8 cellular contexts compared by ENCODE assay signal in the genomic region with DNA sequence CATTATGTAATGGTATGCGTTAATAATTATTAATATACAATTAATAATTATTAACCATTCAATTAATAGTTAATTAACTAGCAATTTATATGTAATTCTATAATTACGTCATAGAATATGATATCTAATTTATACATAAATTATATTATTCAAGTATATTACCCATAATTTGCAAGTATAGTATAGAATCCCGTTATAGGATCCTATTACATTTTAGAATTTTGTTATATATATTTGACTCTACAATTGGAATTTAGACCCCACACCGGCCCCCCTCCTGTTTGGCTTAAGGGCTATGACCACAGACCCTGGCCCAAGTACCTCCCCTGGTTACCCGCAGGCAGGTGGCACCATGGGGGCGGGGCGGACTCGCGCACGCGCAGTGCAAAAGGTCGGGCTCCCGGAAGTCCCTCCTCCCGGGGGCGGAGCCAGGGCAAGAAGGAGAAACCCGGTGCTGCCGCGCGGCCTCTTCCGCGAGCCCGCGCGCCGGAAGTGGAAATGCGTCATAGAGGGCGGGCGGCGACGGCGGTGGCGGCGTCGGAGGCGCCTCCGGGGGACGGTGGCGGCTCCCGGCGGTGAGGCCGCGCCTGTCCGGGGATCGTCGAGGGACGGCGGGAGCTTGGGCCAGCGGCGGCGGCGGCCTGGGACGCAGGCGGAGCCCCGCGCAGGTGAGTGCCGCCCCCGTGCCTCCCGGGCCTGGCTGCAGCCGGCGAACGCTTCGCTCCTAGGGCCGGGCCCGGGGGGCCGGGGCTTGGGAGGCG. TPM values are rescaled to one million over a fixed set of nuclear protein-coding genes. Genes with fewer than 3 reads are reported as not detected.
DNase-seq lines count a peak whose midpoint lies in the region; ATAC-seq and TF ChIP-seq lines count a peak whose summit lies in the region.

A gene with protein sequence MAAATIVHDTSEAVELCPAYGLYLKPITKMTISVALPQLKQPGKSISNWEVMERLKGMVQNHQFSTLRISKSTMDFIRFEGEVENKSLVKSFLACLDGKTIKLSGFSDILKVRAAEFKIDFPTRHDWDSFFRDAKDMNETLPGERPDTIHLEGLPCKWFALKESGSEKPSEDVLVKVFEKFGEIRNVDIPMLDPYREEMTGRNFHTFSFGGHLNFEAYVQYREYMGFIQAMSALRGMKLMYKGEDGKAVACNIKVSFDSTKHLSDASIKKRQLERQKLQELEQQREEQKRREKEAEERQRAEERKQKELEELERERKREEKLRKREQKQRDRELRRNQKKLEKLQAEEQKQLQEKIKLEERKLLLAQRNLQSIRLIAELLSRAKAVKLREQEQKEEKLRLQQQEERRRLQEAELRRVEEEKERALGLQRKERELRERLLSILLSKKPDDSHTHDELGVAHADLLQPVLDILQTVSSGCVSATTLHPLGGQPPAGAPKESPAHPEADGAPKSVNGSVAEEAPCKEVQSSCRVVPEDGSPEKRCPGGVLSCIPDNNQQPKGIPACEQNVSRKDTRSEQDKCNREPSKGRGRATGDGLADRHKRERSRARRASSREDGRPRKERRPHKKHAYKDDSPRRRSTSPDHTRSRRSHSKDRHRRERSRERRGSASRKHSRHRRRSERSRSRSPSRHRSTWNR (plus strand): TSS at position 503 of the 761 bp plus-strand sequence. CDS start 1,859 bp downstream, outside the sequence.

- CTCF ChIA-PET in RWPE1 (lab: Yijun Ruan, JAX) = no interaction called here

- peaks cover 45% of the 10 kb centered on the region for H3K36me3 Mint-ChIP-seq in activated T-helper 17 cell treated with anti-CD3 and anti-CD28 coated beads, Interleukin-2, amount 50 U/mL, for 72 hours (ENCODE audit: low read depth)
- peaks cover 0 to 36% (median 9%) of the 10 kb centered on the region in 3 donors for H3K36me3 Mint-ChIP-seq in naive thymus-derived CD8-positive, alpha-beta T cell
- peaks cover 19 to 37% of the 10 kb centered on the region in 2 donors for H3K36me3 Mint-ChIP-seq in stimulated activated naive B cell treated with anti-CD40 and anti-IgM and Interleukin-4, amounts not matched to agents 10 μg/mL and 1 μg/mL and 100 μg/mL, for 72 hours

- H3K9me3 Mint-ChIP-seq in activated T-helper 17 cell treated with anti-CD3 and anti-CD28 coated beads, Interleukin-2, amount 50 U/mL, for 72 hours = no peaks in the 10 kb centered on the region
- no peaks in the 10 kb centered on the region for H3K9me3 Mint-ChIP-seq in naive thymus-derived CD8-positive, alpha-beta T cell
- H3K9me3 Mint-ChIP-seq in stimulated activated naive B cell treated with anti-CD40 and anti-IgM and Interleukin-4, amounts not matched to agents 10 μg/mL and 1 μg/mL and 100 μg/mL, for 72 hours = no peaks in the 10 kb centered on the region

- peak; percentile 92 for ATAC-seq in activated T-helper 17 cell treated with anti-CD3 and anti-CD28 coated beads, Interleukin-2, amount 50 U/mL, for 72 hours (replicated peaks)
- ATAC-seq in naive thymus-derived CD8-positive, alpha-beta T cell = peak; percentile 91 to 92
- ATAC-seq in stimulated activated naive B cell treated with anti-CD40 and anti-IgM and Interleukin-4, amounts not matched to agents 10 μg/mL and 1 μg/mL and 100 μg/mL, for 72 hours (replicated peaks) = peak; percentile 85 to 90

- POLR2A ChIA-PET in RWPE1 (lab: Yijun Ruan, JAX; ENCODE audit: low non-redundant PET) = no interaction called here
- POLR2A ChIA-PET in naive thymus-derived CD8-positive, alpha-beta T cell (lab: Charles Lee) = no interaction called here

- peak within 1 kb of the TSS; percentile 85 for H3K4me3 Mint-ChIP-seq in activated T-helper 17 cell treated with anti-CD3 and anti-CD28 coated beads, Interleukin-2, amount 50 U/mL, for 72 hours
- peak within 1 kb of the TSS; percentile 86 to 97 (median 90) for H3K4me3 Mint-ChIP-seq in naive thymus-derived CD8-positive, alpha-beta T cell
- H3K4me3 Mint-ChIP-seq in stimulated activated naive B cell treated with anti-CD40 and anti-IgM and Interleukin-4, amounts not matched to agents 10 μg/mL and 1 μg/mL and 100 μg/mL, for 72 hours = peak within 1 kb of the TSS; percentile 91 to 95

- no peak for TF ChIP-seq CTCF in RWPE1 (conservative IDR thresholded peaks at IDR 0.05; ENCODE audit: low read depth)

- no peaks in the 10 kb centered on the region for H3K27me3 Mint-ChIP-seq in activated T-helper 17 cell treated with anti-CD3 and anti-CD28 coated beads, Interleukin-2, amount 50 U/mL, for 72 hours
- H3K27me3 Mint-ChIP-seq in naive thymus-derived CD8-positive, alpha-beta T cell = no peaks in the 10 kb centered on the region
- H3K27me3 Mint-ChIP-seq in stimulated activated naive B cell treated with anti-CD40 and anti-IgM and Interleukin-4, amounts not matched to agents 10 μg/mL and 1 μg/mL and 100 μg/mL, for 72 hours = no peaks in the 10 kb centered on the region

- peaks cover 5% of the 10 kb centered on the region for H3K4me1 Mint-ChIP-seq in activated T-helper 17 cell treated with anti-CD3 and anti-CD28 coated beads, Interleukin-2, amount 50 U/mL, for 72 hours
- H3K4me1 Mint-ChIP-seq in naive thymus-derived CD8-positive, alpha-beta T cell = peaks cover 21 to 51% (median 45%) of the 10 kb centered on the region in 4 donors
- H3K4me1 Mint-ChIP-seq in stimulated activated naive B cell treated with anti-CD40 and anti-IgM and Interleukin-4, amounts not matched to agents 10 μg/mL and 1 μg/mL and 100 μg/mL, for 72 hours = peaks cover 21 to 34% of the 10 kb centered on the region in 2 donors

- peak within 1 kb of the TSS; percentile 75 for H3K27ac ChIP-seq in RWPE1

- peak; percentile 88 for DNase-seq in Daoy (ENCODE audit: low read depth)
- peak; percentile 92 for DNase-seq in H4 (ENCODE audit: low spot score)
- peak; percentile 96 for DNase-seq in LoVo (ENCODE audit: low spot score)
- peak; percentile 90 for DNase-seq in RWPE1 (ENCODE audit: low spot score)
- peak; percentile 87 for DNase-seq in fibroblast of peridontal ligament (ENCODE audit: extremely low read depth)
- peak; percentile 93 to 100 (median 98) for DNase-seq in naive thymus-derived CD8-positive, alpha-beta T cell
- DNase-seq in stimulated activated naive B cell treated with anti-CD40 and anti-IgM and Interleukin-4, amounts not matched to agents 10 μg/mL and 1 μg/mL and 100 μg/mL, for 72 hours = peak; percentile 99

- H3K27ac Mint-ChIP-seq in activated T-helper 17 cell treated with anti-CD3 and anti-CD28 coated beads, Interleukin-2, amount 50 U/mL, for 72 hours = peak within 1 kb of the TSS; percentile 94
- H3K27ac Mint-ChIP-seq in naive thymus-derived CD8-positive, alpha-beta T cell = peak within 1 kb of the TSS; percentile 72 to 97 (median 93)
- peak within 1 kb of the TSS; percentile 97 for H3K27ac Mint-ChIP-seq in stimulated activated naive B cell treated with anti-CD40 and anti-IgM and Interleukin-4, amounts not matched to agents 10 μg/mL and 1 μg/mL and 100 μg/mL, for 72 hours

RNA-seq across cellular contexts. Expression of the gene that starts here (rescaled TPM):
- 14.8 and 16.7 TPM in 2 replicates for total RNA-seq in Daoy (2014; rRNA removed; shearing (Covaris generic))
- 12.7 and 13.5 TPM in 2 replicates for total RNA-seq in H4 (2014; rRNA removed; shearing (Covaris generic))
- 10 to 100 TPM; 54.3 to 79.4 TPM for total RNA-seq in activated T-helper 17 cell treated with anti-CD3 and anti-CD28 coated beads, Interleukin-2, amount 50 U/mL, for 72 hours
- total RNA-seq in naive thymus-derived CD8-positive, alpha-beta T cell = 100 to 1,000 TPM; 157 to 159 TPM
- polyA plus RNA-seq in naive thymus-derived CD8-positive, alpha-beta T cell = 10 to 100 TPM; 16.8 to 56.3 (median 22.8) TPM

Comparison
In these comparisons a context has a peak if more than half of its experiments do, and no peak if none do; other contexts are left out.
1. Peak in every context shown above with its lines: DNase-seq, ATAC-seq and H3K27ac ChIP-seq.